11 cellular contexts compared by ENCODE assay signal in genomic region chr7:27132978-27133377, GRCh38. TPM values are rescaled to one million over a fixed set of nuclear protein-coding genes. Genes with fewer than 3 reads are reported as not detected.
"Had no signal": no experiment of that assay in that cellular context is flagged by ENCODE, and none has a peak within 500 bp of the region (broad histone marks: within the 10 kb centered on the region; RNA-seq: fewer than 3 reads in every experiment).

No MANE protein-coding gene starts in this region.

- H3K27ac Mint-ChIP-seq: activated naive CD4-positive, alpha-beta T cell treated with anti-CD3 and anti-CD28 coated beads, Interleukin-2, amount 10 ng/mL, durations not matched to agents 7 days and 5 days; activated T-helper 1 cell treated with anti-CD3 and anti-CD28 coated beads, Interleukin-12 subunit alpha, Interleukin-12 subunit beta, Interleukin-2, Interleukin-4 antibody, amounts not matched to agents 30 ng/mL and 10 ng/mL and 1 ng/mL, durations not matched to agents 14 hours and 24 hours and 36 hours; dendritic cell treated with granulocyte-macrophage colony-stimulating factor and Interleukin-4, amounts not matched to agents 40 ng/mL and 50 ng/mL, for 4 days had no signal

- H3K27ac ChIP-seq: pancreas had no signal

- DNase-seq: activated CD4-positive, alpha-beta T cell treated with anti-CD3 and anti-CD28 coated beads for 4 hours; activated naive CD4-positive, alpha-beta T cell treated with anti-CD3 and anti-CD28 coated beads, Interleukin-2, amount 10 ng/mL, durations not matched to agents 7 days and 5 days; caudate nucleus; pancreas; T-helper 9 cell; upper lobe of right lung had no signal

- H3K9me3 Mint-ChIP-seq: activated naive CD4-positive, alpha-beta T cell treated with anti-CD3 and anti-CD28 coated beads, Interleukin-2, amount 10 ng/mL, durations not matched to agents 7 days and 5 days; activated T-helper 1 cell treated with anti-CD3 and anti-CD28 coated beads, Interleukin-12 subunit alpha, Interleukin-12 subunit beta, Interleukin-2, Interleukin-4 antibody, amounts not matched to agents 30 ng/mL and 10 ng/mL and 1 ng/mL, durations not matched to agents 14 hours and 24 hours and 36 hours; dendritic cell treated with granulocyte-macrophage colony-stimulating factor and Interleukin-4, amounts not matched to agents 40 ng/mL and 50 ng/mL, for 4 days had no signal

- H3K36me3 ChIP-seq: pancreas, upper lobe of right lung had no signal

- H3K4me3 Mint-ChIP-seq: activated naive CD4-positive, alpha-beta T cell treated with anti-CD3 and anti-CD28 coated beads, Interleukin-2, amount 10 ng/mL, durations not matched to agents 7 days and 5 days; activated T-helper 1 cell treated with anti-CD3 and anti-CD28 coated beads, Interleukin-12 subunit alpha, Interleukin-12 subunit beta, Interleukin-2, Interleukin-4 antibody, amounts not matched to agents 30 ng/mL and 10 ng/mL and 1 ng/mL, durations not matched to agents 14 hours and 24 hours and 36 hours; dendritic cell treated with granulocyte-macrophage colony-stimulating factor and Interleukin-4, amounts not matched to agents 40 ng/mL and 50 ng/mL, for 4 days had no signal

- H3K4me1 ChIP-seq: pancreas had no signal

- H3K9me3 ChIP-seq: pancreas, upper lobe of right lung had no signal

- H3K36me3 Mint-ChIP-seq: activated naive CD4-positive, alpha-beta T cell treated with anti-CD3 and anti-CD28 coated beads, Interleukin-2, amount 10 ng/mL, durations not matched to agents 7 days and 5 days had no signal

- ATAC-seq: left lobe of liver, pancreas, upper lobe of right lung had no signal

- H3K4me3 ChIP-seq: pancreas, upper lobe of right lung had no signal

RNA-seq across cellular contexts. Expression of gene HOXA4, which starts 2.4 kb away (rescaled TPM):
- total RNA-seq: activated T-helper 1 cell treated with anti-CD3 and anti-CD28 coated beads, Interleukin-12 subunit alpha, Interleukin-12 subunit beta, Interleukin-2, Interleukin-4 antibody, amounts not matched to agents 30 ng/mL and 10 ng/mL and 1 ng/mL, durations not matched to agents 14 hours and 24 hours and 36 hours had no signal

RNA-seq across cellular contexts. Expression of gene HOXA5, which starts 10.5 kb away (rescaled TPM):
- total RNA-seq: activated T-helper 1 cell treated with anti-CD3 and anti-CD28 coated beads, Interleukin-12 subunit alpha, Interleukin-12 subunit beta, Interleukin-2, Interleukin-4 antibody, amounts not matched to agents 30 ng/mL and 10 ng/mL and 1 ng/mL, durations not matched to agents 14 hours and 24 hours and 36 hours had no signal

RNA-seq across cellular contexts. Expression of gene HOXA6, which starts 14.6 kb away (rescaled TPM):
- total RNA-seq: activated T-helper 1 cell treated with anti-CD3 and anti-CD28 coated beads, Interleukin-12 subunit alpha, Interleukin-12 subunit beta, Interleukin-2, Interleukin-4 antibody, amounts not matched to agents 30 ng/mL and 10 ng/mL and 1 ng/mL, durations not matched to agents 14 hours and 24 hours and 36 hours; left lobe of liver had no signal

RNA-seq across cellular contexts. Expression of gene HOXA3, which starts 19.4 kb away (rescaled TPM):
- total RNA-seq: activated T-helper 1 cell treated with anti-CD3 and anti-CD28 coated beads, Interleukin-12 subunit alpha, Interleukin-12 subunit beta, Interleukin-2, Interleukin-4 antibody, amounts not matched to agents 30 ng/mL and 10 ng/mL and 1 ng/mL, durations not matched to agents 14 hours and 24 hours and 36 hours had no signal

RNA-seq across cellular contexts. Expression of gene HOXA7, which starts 23.5 kb away (rescaled TPM):
- total RNA-seq: activated T-helper 1 cell treated with anti-CD3 and anti-CD28 coated beads, Interleukin-12 subunit alpha, Interleukin-12 subunit beta, Interleukin-2, Interleukin-4 antibody, amounts not matched to agents 30 ng/mL and 10 ng/mL and 1 ng/mL, durations not matched to agents 14 hours and 24 hours and 36 hours; left lobe of liver; mucosa of gallbladder; SK-MEL-5 had no signal
